Comparison of ENCODE assay signal across 7 cellular contexts in the genomic region with DNA sequence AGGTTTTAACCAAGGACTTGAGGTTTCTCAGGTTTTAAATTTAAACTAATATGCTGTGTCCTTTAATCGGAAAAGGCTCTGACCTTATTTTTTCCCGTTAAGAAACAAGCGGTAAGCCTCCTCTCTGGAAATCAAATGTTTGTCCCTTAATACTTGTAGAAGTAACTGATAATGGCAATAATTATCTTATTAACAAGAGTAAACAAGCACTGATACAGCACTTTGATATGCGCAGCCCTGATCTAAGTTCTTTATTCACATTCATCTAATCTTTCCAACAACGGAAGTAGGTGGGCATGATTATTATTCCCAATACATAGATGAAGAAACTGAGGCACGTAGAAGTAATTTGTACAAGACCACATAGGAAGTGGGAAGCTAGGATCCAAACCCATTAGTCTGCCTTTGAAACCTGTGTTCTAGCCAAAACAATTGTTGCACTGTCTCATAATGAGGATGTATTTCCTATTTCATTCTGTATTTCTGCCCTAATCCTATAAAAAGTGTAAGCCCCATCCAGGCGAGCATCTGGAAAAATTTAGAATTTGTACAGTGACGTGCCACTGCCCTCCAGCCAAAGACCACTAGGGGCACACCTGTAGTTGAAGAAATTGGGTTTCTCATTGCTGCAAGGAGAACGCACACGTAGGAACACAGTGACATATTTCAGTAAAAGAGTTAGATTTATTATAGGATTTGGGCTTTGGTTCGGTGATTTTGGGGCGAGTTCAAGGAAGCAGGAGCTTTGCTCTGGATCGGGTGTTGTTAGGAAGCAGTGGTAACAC. TPM values are rescaled to one million over a fixed set of nuclear protein-coding genes. Genes with fewer than 3 reads are reported as not detected.
DNase-seq lines count a peak whose midpoint lies in the region; ATAC-seq and TF ChIP-seq lines count a peak whose summit lies in the region.

No MANE protein-coding gene starts in this region.

- H3K27ac ChIP-seq in OCI-LY3 (ENCODE audit: low read length), result peak overlapping the region; percentile 87
- H3K27ac ChIP-seq in prostate gland, result peak overlapping the region; percentile 82 to 87

- peak overlapping the region; percentile 83 for H3K4me3 Mint-ChIP-seq in endothelial cell (ENCODE audit: unreplicated experiment)

- H3K4me3 ChIP-seq in OCI-LY3 (ENCODE audit: low read length) (peak overlapping the region; percentile 98), prostate gland (peak overlapping the region; percentile 45 to 51)

- H3K36me3 ChIP-seq in OCI-LY3 (replicated peaks; ENCODE audit: low read depth, low read length) (no peaks in the 10 kb centered on the region), prostate gland (no peaks in the 10 kb centered on the region)

- H3K4me1 ChIP-seq in OCI-LY3 (ENCODE audit: low read length) (peaks cover 13% of the 10 kb centered on the region), prostate gland (replicated peaks) (no peaks in the 10 kb centered on the region)

- H3K36me3 Mint-ChIP-seq in endothelial cell (ENCODE audit: low read depth, unreplicated experiment), result no peaks in the 10 kb centered on the region

- intact Hi-C loops in prostate gland (cut with DNase I), result loop anchor here (10.0 kb wide), 3 partner anchors 116 to 236 kb away; a partner anchor contains a TSS

- no peaks in the 10 kb centered on the region for H3K9me3 Mint-ChIP-seq in endothelial cell (ENCODE audit: unreplicated experiment)

- H3K27me3 Mint-ChIP-seq in endothelial cell (ENCODE audit: unreplicated experiment), result peaks cover 2% of the 10 kb centered on the region

- peak overlapping the region; percentile 99 for H2AFZ ChIP-seq in OCI-LY3 (ENCODE audit: low read depth, low read length)

- no peaks in the 10 kb centered on the region for H4K20me1 ChIP-seq in OCI-LY3 (ENCODE audit: insufficient read depth, low read length)

- peaks cover 6% of the 10 kb centered on the region for H3K4me1 Mint-ChIP-seq in endothelial cell (ENCODE audit: unreplicated experiment)

- peak overlapping the region; percentile 95 for H3K9ac ChIP-seq in OCI-LY3 (ENCODE audit: low read length)

- no peak for TF ChIP-seq POLR2A in prostate gland (IDR thresholded peaks at IDR 0.05)

- peak; percentile 22 for TF ChIP-seq CTCF in GM13976 (IDR thresholded peaks at IDR 0.05; ENCODE audit: borderline replicate concordance, control extremely low read depth, extremely low read depth, insufficient read depth, missing control alignments)
- peak; percentile 38 for TF ChIP-seq CTCF in OCI-LY3 (IDR thresholded peaks at IDR 0.05; ENCODE audit: low read depth, low read length)
- peak; percentile 16 for TF ChIP-seq CTCF in endothelial cell (IDR thresholded peaks at IDR 0.05; ENCODE audit: unreplicated experiment)
- TF ChIP-seq CTCF in prostate gland (IDR thresholded peaks at IDR 0.05), result no peak

- H3K27me3 ChIP-seq in OCI-LY3 (ENCODE audit: low read depth, low read length), result no peaks in the 10 kb centered on the region
- H3K27me3 ChIP-seq in prostate gland (replicated peaks; ENCODE audit: insufficient read depth), result no peaks in the 10 kb centered on the region

- H3K9me3 ChIP-seq in OCI-LY3 (ENCODE audit: insufficient read depth, low read length), result no peaks in the 10 kb centered on the region
- H3K9me3 ChIP-seq in prostate gland, result no peaks in the 10 kb centered on the region

- DNase-seq in GM13976 (ENCODE audit: low spot score) (no peak), endothelial cell (ENCODE audit: low spot score) (peak; percentile 13), prostate gland (ENCODE audit: low spot score) (no peak), GM03348 (ENCODE audit: low spot score) (no peak)

- peak overlapping the region; percentile 61 for H3K27ac Mint-ChIP-seq in endothelial cell (ENCODE audit: unreplicated experiment)

- peaks cover 16% of the 10 kb centered on the region for H3K79me2 ChIP-seq in OCI-LY3 (ENCODE audit: low read length)

- in situ Hi-C loops in GM13976 (cut with MboI; ENCODE audit: low sequenced_read_pairs, unreplicated experiment), result loop anchor here (10.0 to 25.0 kb wide), 2 partner anchors 134 to 329 kb away; no protein-coding TSS in a partner anchor

- ATAC-seq in HG03196 (IDR thresholded peaks at IDR 0.05; ENCODE audit: unreplicated experiment) (no peak), HG02642 (IDR thresholded peaks at IDR 0.05; ENCODE audit: poor library complexity, unreplicated experiment) (no peak)

- 13% methylated on average over 12 of the region's 13 CpGs for WGBS in prostate gland

- H3K4me2 ChIP-seq in OCI-LY3 (ENCODE audit: low read length), result peak overlapping the region; percentile 99

RNA-seq across cellular contexts. Expression of a gene that starts 0.6 kb away (rescaled TPM):
- total RNA-seq in endothelial cell (ENCODE audit: unreplicated experiment), result not detected
- under 1 TPM in 1 of 2 donors, not detected in 1; 0.14 TPM for total RNA-seq in prostate gland

RNA-seq across cellular contexts. Expression of a gene that starts 0.7 kb away (rescaled TPM):
- total RNA-seq in endothelial cell (ENCODE audit: unreplicated experiment) (18.3 TPM), prostate gland (10 to 100 TPM; 12.3 to 17.3 TPM)

Comparison
In these comparisons a context has a peak if more than half of its experiments do, and no peak if none do; other contexts are left out.
1. CTCF ChIP-seq: peak in GM13976 (single experiment), OCI-LY3 (single experiment) and endothelial cell (single experiment); none in prostate gland (0 of 4).